Comparison of ENCODE assay signal across 8 cellular contexts in the genomic region with DNA sequence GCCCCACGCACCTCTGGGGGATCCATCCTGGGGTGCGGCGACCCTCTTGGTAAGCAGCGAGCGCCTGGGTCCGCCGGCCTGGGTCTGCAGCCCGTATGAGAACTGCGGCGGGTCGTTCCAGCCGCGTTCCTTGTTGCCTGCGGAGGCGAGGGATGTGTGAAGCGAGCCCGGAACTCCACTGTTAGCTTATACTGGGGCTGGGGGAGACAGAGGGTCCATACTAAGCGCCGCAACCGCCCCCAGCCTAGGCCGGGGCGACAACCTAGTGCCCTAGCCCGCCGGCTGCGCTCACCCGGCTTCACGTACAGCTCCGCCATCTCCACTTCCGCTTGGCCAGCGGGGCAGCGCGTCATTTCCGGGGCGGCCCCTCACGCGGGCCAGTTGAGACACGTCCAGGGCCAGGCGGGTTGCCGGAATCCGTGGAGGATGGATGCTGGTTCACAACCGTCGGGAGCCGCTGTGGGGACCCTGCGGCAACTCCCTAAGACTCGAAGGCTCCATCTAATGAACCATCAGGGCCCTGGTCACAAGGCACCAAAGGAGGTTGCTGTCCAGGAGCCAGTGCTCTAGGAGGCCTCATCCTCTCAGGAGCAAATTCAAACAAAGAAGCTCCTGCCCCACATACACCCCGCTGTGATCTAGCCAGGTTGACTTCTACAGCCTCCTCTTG. TPM values are rescaled to one million over a fixed set of nuclear protein-coding genes. Genes with fewer than 3 reads are reported as not detected.
DNase-seq lines count a peak whose midpoint lies in the region; ATAC-seq and TF ChIP-seq lines count a peak whose summit lies in the region.

Gene SRA1, minus strand, starts transcription at position 338 of the 670 bp plus-strand sequence. Its CDS starts 21 bp downstream, at position 317.

- in situ Hi-C loops in G401 (cut with HindIII; ENCODE audit: low sequenced_read_pairs): no loop called here

- peaks cover 3% of the 10 kb centered on the region for H3K79me1 ChIP-seq in H9 (ENCODE audit: insufficient read depth, low read depth, low read length, poor library complexity, severe bottlenecking)

- H3K56ac ChIP-seq in H9 (ENCODE audit: insufficient read length, low read depth, low read length): no peak within 1 kb of the TSS

- H3K27me3 ChIP-seq in H9 (ENCODE audit: insufficient read depth, low read length): no peaks in the 10 kb centered on the region
- H3K27me3 ChIP-seq in foreskin keratinocyte: no peaks in the 10 kb centered on the region
- H3K27me3 ChIP-seq in neuron (ENCODE audit: insufficient read depth, low read length): no peaks in the 10 kb centered on the region

- peaks cover 6% of the 10 kb centered on the region for H3K79me2 ChIP-seq in H9 (ENCODE audit: insufficient read depth, low read length)

- no peak within 1 kb of the TSS for H2BK15ac ChIP-seq in H9 (ENCODE audit: low read depth, low read length)

- peak; percentile 90 for ATAC-seq in foreskin keratinocyte

- H3K27me3 Mint-ChIP-seq in H9 (ENCODE audit: low read depth): no peaks in the 10 kb centered on the region

- H3K27ac ChIP-seq in H9 (ENCODE audit: insufficient read length, low read depth, low read length): no peak within 1 kb of the TSS
- H3K27ac ChIP-seq in foreskin keratinocyte: peak within 1 kb of the TSS; percentile 81

- peaks cover 15% of the 10 kb centered on the region for H3K36me3 ChIP-seq in neuron (ENCODE audit: insufficient read depth, low read length)

- peak within 1 kb of the TSS; percentile 91 to 92 for H3K4me3 Mint-ChIP-seq in H9

- H4K5ac ChIP-seq in H9 (ENCODE audit: insufficient read length, low read depth, low read length): no peak within 1 kb of the TSS

- no peak for TF ChIP-seq CTCF in H9 (conservative IDR thresholded peaks at IDR 0.05)
- peak; percentile 27 for TF ChIP-seq CTCF in foreskin keratinocyte (conservative IDR thresholded peaks at IDR 0.05)

- no peak within 1 kb of the TSS for H2BK12ac ChIP-seq in H9 (ENCODE audit: insufficient read length, low read depth, low read length)

- H3K9ac ChIP-seq in H9 (ENCODE audit: extremely low read depth, insufficient read length, low read length): peak within 1 kb of the TSS; percentile 87

- peaks cover 25 to 26% of the 10 kb centered on the region in 2 experiments for H3K4me1 Mint-ChIP-seq in H9

- H3K14ac ChIP-seq in H9 (ENCODE audit: insufficient read depth, low read length): peak within 1 kb of the TSS; percentile 87

- no peak within 1 kb of the TSS for H2AK5ac ChIP-seq in H9 (ENCODE audit: insufficient read length, low read length)

- H3K4me1 ChIP-seq in H9 (ENCODE audit: insufficient read depth, low read length) (0 out of 2 replicates have a peak, but pooled peaks cover 3% of the 10 kb centered on the region), foreskin keratinocyte (peaks cover 9% of the 10 kb centered on the region), neuron (ENCODE audit: insufficient read depth, low read length) (peaks cover 17% of the 10 kb centered on the region)

- no peak within 1 kb of the TSS for H3T11ph ChIP-seq in H9 (ENCODE audit: low read length)

- no peak within 1 kb of the TSS; the same call in none of the 2 replicates for H3K4ac ChIP-seq in H9 (ENCODE audit: low read depth, low read length)

- H3K9me3 ChIP-seq in H9 (ENCODE audit: control insufficient read depth, low read depth, low read length) (no peaks in the 10 kb centered on the region), neuron (ENCODE audit: low read length) (no peaks in the 10 kb centered on the region)

- peak within 1 kb of the TSS; percentile 90 to 97 (median 90) for H3K27ac Mint-ChIP-seq in H9

- H3K9me3 Mint-ChIP-seq in H9: no peaks in the 10 kb centered on the region

- H2BK120ac ChIP-seq in H9 (ENCODE audit: low read depth, low read length, poor library complexity, severe bottlenecking): no peak within 1 kb of the TSS

- WGBS in H9 (ENCODE audit: extremely low coverage, insufficient read length, low lambda C conversion rate): no CpG with 5 or more reads among the region's 46 CpGs

- no peaks in the 10 kb centered on the region for H3K23me2 ChIP-seq in H9 (ENCODE audit: insufficient read length, low read depth, low read length, poor library complexity, severe bottlenecking)

- no peak within 1 kb of the TSS for H3K23ac ChIP-seq in H9 (ENCODE audit: insufficient read length, low read depth, low read length)

- peaks cover 6 to 33% (median 31%) of the 10 kb centered on the region in 3 experiments; a peak in 6 of 7 replicates for H3K36me3 Mint-ChIP-seq in H9 (ENCODE audit: insufficient read depth in 1 of 3, low read depth in 3 of 3)

- H2AFZ ChIP-seq in H9 (ENCODE audit: low read length): no peak within 1 kb of the TSS
- peak within 1 kb of the TSS; percentile 46 for H2AFZ ChIP-seq in neuron (ENCODE audit: low read depth, low read length)

- peak within 1 kb of the TSS; percentile 94 for H3K4me2 ChIP-seq in H9 (ENCODE audit: insufficient read depth, insufficient read length, low read length)

- H4K20me1 ChIP-seq in H9 (ENCODE audit: control insufficient read depth, insufficient read depth, insufficient read length): no peaks in the 10 kb centered on the region

- peak; percentile 92 for DNase-seq in G401 (ENCODE audit: low spot score)
- peak; percentile 95 for DNase-seq in H9
- peak; percentile 90 for DNase-seq in M059J (ENCODE audit: low read depth)
- DNase-seq in SHP77 treated with DMSO at 0.1 percent for 48 hours (lab: John Stamatoyannopoulos, UW): peak; percentile 89
- peak; percentile 75 for DNase-seq in activated gamma-delta T cell treated with anti-CD3 and anti-CD28 coated beads, Interleukin-2, amount 50 U/mL, for 16 hours (ENCODE audit: low read depth)
- DNase-seq in foreskin keratinocyte: peak; percentile 65 to 81
- DNase-seq in stromal cell of bone marrow (ENCODE audit: low read depth): peak; percentile 79

- peak within 1 kb of the TSS; percentile 73 for H3K4me3 ChIP-seq in neuron (ENCODE audit: low read length)

- no peak within 1 kb of the TSS for H4K8ac ChIP-seq in H9 (replicated peaks; ENCODE audit: insufficient read length, low read depth, low read length)

- no peak within 1 kb of the TSS for H2BK20ac ChIP-seq in H9 (ENCODE audit: low read depth, low read length, poor library complexity, severe bottlenecking)

- peak within 1 kb of the TSS; percentile 90 for H3K18ac ChIP-seq in H9 (ENCODE audit: insufficient read length, low read depth, low read length)

- peak within 1 kb of the TSS; percentile 22 for H4K91ac ChIP-seq in H9 (ENCODE audit: insufficient read length, low read depth, low read length)

- H2BK5ac ChIP-seq in H9 (ENCODE audit: insufficient read length, low read length): no peak within 1 kb of the TSS

RNA-seq across cellular contexts. Expression of gene SRA1, which starts in this region (rescaled TPM):
- total RNA-seq in G401 (2014; rRNA removed; shearing (Covaris generic)): 50.9 and 53.8 TPM in 2 replicates
- total RNA-seq in H9 (2021) (49.3 and 54.0 TPM in 2 replicates), foreskin keratinocyte (44.0 and 49.1 TPM in 2 replicates)
- 48.5 and 55.9 TPM in 2 replicates for total RNA-seq in M059J (2014; rRNA removed; shearing (Covaris generic))
- polyA plus RNA-seq in foreskin keratinocyte: 66.2 and 74.5 TPM in 2 replicates
